ENCODE assay signal across 1 cellular context in the genomic region with DNA sequence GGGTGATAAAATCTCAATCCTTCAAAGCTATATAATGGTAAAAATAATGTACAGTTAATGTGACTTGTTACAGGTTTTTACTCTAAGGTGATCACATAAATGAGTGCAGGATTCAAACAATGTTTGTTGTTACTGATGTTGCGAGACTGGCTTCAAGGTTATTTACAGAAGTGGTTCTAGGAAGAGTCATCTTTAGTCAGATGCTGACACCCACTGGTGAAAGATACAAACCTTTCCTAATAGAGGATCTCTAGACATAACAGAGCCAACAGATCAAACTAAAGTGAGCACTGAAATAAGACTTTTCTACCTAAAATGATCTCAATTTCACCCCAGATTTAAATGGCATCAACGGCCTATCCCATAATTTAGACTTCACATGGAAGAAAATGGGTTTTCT.
TF ChIP-seq lines count a peak whose summit lies in the region.

No MANE protein-coding gene starts in this region.

TF ChIP-seq in GM12878, 131 proteins besides CTCF, POLR2A, EP300 and RAD21:
- TF ChIP-seq, protein P1, sequence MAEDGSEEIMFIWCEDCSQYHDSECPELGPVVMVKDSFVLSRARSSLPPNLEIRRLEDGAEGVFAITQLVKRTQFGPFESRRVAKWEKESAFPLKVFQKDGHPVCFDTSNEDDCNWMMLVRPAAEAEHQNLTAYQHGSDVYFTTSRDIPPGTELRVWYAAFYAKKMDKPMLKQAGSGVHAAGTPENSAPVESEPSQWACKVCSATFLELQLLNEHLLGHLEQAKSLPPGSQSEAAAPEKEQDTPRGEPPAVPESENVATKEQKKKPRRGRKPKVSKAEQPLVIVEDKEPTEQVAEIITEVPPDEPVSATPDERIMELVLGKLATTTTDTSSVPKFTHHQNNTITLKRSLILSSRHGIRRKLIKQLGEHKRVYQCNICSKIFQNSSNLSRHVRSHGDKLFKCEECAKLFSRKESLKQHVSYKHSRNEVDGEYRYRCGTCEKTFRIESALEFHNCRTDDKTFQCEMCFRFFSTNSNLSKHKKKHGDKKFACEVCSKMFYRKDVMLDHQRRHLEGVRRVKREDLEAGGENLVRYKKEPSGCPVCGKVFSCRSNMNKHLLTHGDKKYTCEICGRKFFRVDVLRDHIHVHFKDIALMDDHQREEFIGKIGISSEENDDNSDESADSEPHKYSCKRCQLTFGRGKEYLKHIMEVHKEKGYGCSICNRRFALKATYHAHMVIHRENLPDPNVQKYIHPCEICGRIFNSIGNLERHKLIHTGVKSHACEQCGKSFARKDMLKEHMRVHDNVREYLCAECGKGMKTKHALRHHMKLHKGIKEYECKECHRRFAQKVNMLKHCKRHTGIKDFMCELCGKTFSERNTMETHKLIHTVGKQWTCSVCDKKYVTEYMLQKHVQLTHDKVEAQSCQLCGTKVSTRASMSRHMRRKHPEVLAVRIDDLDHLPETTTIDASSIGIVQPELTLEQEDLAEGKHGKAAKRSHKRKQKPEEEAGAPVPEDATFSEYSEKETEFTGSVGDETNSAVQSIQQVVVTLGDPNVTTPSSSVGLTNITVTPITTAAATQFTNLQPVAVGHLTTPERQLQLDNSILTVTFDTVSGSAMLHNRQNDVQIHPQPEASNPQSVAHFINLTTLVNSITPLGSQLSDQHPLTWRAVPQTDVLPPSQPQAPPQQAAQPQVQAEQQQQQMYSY (CRISPR knock-in tag; IDR thresholded peaks at IDR 0.05): no peak
- peak; percentile 31; the same call in 1 of the 2 replicates for TF ChIP-seq SPI1 (IDR thresholded peaks at IDR 0.05; ENCODE audit: borderline replicate concordance, insufficient read depth, low read depth, low read length)
- TF ChIP-seq KDM1A (IDR thresholded peaks at IDR 0.05; ENCODE audit: borderline replicate concordance): no peak
- no peak for TF ChIP-seq RBBP5 (conservative IDR thresholded peaks at IDR 0.05)
- TF ChIP-seq SMC3 (IDR thresholded peaks at IDR 0.05; ENCODE audit: borderline replicate concordance, low read length): peak; percentile 95
- TF ChIP-seq ZNF217 (IDR thresholded peaks at IDR 0.05): no peak
- TF ChIP-seq, protein P2, sequence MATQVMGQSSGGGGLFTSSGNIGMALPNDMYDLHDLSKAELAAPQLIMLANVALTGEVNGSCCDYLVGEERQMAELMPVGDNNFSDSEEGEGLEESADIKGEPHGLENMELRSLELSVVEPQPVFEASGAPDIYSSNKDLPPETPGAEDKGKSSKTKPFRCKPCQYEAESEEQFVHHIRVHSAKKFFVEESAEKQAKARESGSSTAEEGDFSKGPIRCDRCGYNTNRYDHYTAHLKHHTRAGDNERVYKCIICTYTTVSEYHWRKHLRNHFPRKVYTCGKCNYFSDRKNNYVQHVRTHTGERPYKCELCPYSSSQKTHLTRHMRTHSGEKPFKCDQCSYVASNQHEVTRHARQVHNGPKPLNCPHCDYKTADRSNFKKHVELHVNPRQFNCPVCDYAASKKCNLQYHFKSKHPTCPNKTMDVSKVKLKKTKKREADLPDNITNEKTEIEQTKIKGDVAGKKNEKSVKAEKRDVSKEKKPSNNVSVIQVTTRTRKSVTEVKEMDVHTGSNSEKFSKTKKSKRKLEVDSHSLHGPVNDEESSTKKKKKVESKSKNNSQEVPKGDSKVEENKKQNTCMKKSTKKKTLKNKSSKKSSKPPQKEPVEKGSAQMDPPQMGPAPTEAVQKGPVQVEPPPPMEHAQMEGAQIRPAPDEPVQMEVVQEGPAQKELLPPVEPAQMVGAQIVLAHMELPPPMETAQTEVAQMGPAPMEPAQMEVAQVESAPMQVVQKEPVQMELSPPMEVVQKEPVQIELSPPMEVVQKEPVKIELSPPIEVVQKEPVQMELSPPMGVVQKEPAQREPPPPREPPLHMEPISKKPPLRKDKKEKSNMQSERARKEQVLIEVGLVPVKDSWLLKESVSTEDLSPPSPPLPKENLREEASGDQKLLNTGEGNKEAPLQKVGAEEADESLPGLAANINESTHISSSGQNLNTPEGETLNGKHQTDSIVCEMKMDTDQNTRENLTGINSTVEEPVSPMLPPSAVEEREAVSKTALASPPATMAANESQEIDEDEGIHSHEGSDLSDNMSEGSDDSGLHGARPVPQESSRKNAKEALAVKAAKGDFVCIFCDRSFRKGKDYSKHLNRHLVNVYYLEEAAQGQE (IDR thresholded peaks at IDR 0.05; ENCODE audit: low read depth, low read length): no peak
- TF ChIP-seq PAX8 (IDR thresholded peaks at IDR 0.05): no peak
- no peak for TF ChIP-seq IKZF1 (conservative IDR thresholded peaks at IDR 0.05)
- TF ChIP-seq TBL1XR1 (IDR thresholded peaks at IDR 0.05; ENCODE audit: low read depth, low read length): no peak
- TF ChIP-seq ZSCAN29 (IDR thresholded peaks at IDR 0.05): no peak
- no peak for TF ChIP-seq ZBED1 (IDR thresholded peaks at IDR 0.05; ENCODE audit: borderline replicate concordance)
- TF ChIP-seq ZNF207 (IDR thresholded peaks at IDR 0.05; ENCODE audit: borderline replicate concordance): no peak
- TF ChIP-seq KAT2A (conservative IDR thresholded peaks at IDR 0.05; ENCODE audit: control insufficient read depth, low read depth, low read length): no peak
- no peak for TF ChIP-seq MXI1 (IDR thresholded peaks at IDR 0.05; ENCODE audit: low read depth, low read length)
- TF ChIP-seq, protein P3, sequence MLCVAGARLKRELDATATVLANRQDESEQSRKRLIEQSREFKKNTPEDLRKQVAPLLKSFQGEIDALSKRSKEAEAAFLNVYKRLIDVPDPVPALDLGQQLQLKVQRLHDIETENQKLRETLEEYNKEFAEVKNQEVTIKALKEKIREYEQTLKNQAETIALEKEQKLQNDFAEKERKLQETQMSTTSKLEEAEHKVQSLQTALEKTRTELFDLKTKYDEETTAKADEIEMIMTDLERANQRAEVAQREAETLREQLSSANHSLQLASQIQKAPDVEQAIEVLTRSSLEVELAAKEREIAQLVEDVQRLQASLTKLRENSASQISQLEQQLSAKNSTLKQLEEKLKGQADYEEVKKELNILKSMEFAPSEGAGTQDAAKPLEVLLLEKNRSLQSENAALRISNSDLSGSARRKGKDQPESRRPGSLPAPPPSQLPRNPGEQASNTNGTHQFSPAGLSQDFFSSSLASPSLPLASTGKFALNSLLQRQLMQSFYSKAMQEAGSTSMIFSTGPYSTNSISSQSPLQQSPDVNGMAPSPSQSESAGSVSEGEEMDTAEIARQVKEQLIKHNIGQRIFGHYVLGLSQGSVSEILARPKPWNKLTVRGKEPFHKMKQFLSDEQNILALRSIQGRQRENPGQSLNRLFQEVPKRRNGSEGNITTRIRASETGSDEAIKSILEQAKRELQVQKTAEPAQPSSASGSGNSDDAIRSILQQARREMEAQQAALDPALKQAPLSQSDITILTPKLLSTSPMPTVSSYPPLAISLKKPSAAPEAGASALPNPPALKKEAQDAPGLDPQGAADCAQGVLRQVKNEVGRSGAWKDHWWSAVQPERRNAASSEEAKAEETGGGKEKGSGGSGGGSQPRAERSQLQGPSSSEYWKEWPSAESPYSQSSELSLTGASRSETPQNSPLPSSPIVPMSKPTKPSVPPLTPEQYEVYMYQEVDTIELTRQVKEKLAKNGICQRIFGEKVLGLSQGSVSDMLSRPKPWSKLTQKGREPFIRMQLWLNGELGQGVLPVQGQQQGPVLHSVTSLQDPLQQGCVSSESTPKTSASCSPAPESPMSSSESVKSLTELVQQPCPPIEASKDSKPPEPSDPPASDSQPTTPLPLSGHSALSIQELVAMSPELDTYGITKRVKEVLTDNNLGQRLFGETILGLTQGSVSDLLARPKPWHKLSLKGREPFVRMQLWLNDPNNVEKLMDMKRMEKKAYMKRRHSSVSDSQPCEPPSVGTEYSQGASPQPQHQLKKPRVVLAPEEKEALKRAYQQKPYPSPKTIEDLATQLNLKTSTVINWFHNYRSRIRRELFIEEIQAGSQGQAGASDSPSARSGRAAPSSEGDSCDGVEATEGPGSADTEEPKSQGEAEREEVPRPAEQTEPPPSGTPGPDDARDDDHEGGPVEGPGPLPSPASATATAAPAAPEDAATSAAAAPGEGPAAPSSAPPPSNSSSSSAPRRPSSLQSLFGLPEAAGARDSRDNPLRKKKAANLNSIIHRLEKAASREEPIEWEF (IDR thresholded peaks at IDR 0.05; ENCODE audit: insufficient replicate concordance, low read depth, low read length): no peak
- TF ChIP-seq CBFB (IDR thresholded peaks at IDR 0.05; ENCODE audit: low read depth): no peak
- TF ChIP-seq, protein P4, sequence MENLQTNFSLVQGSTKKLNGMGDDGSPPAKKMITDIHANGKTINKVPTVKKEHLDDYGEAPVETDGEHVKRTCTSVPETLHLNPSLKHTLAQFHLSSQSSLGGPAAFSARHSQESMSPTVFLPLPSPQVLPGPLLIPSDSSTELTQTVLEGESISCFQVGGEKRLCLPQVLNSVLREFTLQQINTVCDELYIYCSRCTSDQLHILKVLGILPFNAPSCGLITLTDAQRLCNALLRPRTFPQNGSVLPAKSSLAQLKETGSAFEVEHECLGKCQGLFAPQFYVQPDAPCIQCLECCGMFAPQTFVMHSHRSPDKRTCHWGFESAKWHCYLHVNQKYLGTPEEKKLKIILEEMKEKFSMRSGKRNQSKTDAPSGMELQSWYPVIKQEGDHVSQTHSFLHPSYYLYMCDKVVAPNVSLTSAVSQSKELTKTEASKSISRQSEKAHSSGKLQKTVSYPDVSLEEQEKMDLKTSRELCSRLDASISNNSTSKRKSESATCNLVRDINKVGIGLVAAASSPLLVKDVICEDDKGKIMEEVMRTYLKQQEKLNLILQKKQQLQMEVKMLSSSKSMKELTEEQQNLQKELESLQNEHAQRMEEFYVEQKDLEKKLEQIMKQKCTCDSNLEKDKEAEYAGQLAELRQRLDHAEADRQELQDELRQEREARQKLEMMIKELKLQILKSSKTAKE (IDR thresholded peaks at IDR 0.05; ENCODE audit: low read depth, poor library complexity, severe bottlenecking): peak; percentile 23
- no peak for TF ChIP-seq PML (IDR thresholded peaks at IDR 0.05; ENCODE audit: low read length)
- TF ChIP-seq, protein P5, sequence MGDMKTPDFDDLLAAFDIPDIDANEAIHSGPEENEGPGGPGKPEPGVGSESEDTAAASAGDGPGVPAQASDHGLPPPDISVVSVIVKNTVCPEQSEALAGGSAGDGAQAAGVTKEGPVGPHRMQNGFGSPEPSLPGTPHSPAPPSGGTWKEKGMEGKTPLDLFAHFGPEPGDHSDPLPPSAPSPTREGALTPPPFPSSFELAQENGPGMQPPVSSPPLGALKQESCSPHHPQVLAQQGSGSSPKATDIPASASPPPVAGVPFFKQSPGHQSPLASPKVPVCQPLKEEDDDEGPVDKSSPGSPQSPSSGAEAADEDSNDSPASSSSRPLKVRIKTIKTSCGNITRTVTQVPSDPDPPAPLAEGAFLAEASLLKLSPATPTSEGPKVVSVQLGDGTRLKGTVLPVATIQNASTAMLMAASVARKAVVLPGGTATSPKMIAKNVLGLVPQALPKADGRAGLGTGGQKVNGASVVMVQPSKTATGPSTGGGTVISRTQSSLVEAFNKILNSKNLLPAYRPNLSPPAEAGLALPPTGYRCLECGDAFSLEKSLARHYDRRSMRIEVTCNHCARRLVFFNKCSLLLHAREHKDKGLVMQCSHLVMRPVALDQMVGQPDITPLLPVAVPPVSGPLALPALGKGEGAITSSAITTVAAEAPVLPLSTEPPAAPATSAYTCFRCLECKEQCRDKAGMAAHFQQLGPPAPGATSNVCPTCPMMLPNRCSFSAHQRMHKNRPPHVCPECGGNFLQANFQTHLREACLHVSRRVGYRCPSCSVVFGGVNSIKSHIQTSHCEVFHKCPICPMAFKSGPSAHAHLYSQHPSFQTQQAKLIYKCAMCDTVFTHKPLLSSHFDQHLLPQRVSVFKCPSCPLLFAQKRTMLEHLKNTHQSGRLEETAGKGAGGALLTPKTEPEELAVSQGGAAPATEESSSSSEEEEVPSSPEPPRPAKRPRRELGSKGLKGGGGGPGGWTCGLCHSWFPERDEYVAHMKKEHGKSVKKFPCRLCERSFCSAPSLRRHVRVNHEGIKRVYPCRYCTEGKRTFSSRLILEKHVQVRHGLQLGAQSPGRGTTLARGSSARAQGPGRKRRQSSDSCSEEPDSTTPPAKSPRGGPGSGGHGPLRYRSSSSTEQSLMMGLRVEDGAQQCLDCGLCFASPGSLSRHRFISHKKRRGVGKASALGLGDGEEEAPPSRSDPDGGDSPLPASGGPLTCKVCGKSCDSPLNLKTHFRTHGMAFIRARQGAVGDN (IDR thresholded peaks at IDR 0.05): no peak
TF ChIP-seq in GM12878: peak in this region for 3.
